Comparison of ENCODE assay signal across 19 cellular contexts in the genomic region with DNA sequence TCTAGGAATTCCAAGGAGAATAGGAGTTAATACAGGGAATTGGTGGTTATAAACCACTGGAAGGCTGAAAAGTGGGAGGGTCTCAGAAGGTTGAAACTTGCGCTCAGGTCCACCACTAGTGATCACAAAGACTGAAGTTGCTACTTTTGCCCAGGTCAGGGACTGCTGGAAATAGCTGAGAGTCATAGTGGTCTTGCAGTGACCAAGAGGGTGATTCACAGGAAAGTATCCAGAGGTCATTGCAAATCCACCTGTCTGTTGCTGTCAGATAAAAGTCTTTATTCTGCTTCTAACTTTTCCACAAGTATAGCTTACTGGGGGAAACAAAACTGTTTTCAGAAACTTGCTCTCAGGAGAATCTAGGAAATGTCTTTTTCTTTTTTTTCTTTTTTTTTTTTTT.
DNase-seq lines count a peak whose midpoint lies in the region; ATAC-seq and TF ChIP-seq lines count a peak whose summit lies in the region.
"Had no signal": no experiment of that assay in that cellular context is flagged by ENCODE, and none has a peak within 500 bp of the region (broad histone marks: within the 10 kb centered on the region; RNA-seq: fewer than 3 reads in every experiment).

No MANE protein-coding gene starts in this region.

- H3K4me2 ChIP-seq in DND-41 (ENCODE audit: insufficient read depth, low read length), result no peak overlapping the region
- H3K4me2 ChIP-seq in osteoblast (ENCODE audit: insufficient read depth, low read length), result no peak overlapping the region
- H3K4me2 ChIP-seq: GM23338 had no signal

- H3K4me3 ChIP-seq in DND-41 (ENCODE audit: low read depth in 1 of 2, low read length in 2 of 2), result no peak overlapping the region
- no peak overlapping the region for H3K4me3 ChIP-seq in osteoblast (ENCODE audit: insufficient read depth, low read length)
- no peak overlapping the region for H3K4me3 ChIP-seq in adrenal gland
- H3K4me3 ChIP-seq: GM12878, GM23338 had no signal

- H3K27me3 ChIP-seq in DND-41 (ENCODE audit: insufficient read depth, low read length, poor library complexity) (no peaks in the 10 kb centered on the region), osteoblast (ENCODE audit: insufficient read depth, low read length) (no peaks in the 10 kb centered on the region), adrenal gland (no peaks in the 10 kb centered on the region)

- WGBS in adrenal gland, 4 donors, result 83 to 96% (median 88%) methylated on average over 1 of the region's 1 CpG

- H3K4me1 ChIP-seq in DND-41 (ENCODE audit: insufficient read depth, low read length), result peaks cover 64% of the 10 kb centered on the region
- peaks cover 25% of the 10 kb centered on the region for H3K4me1 ChIP-seq in osteoblast (ENCODE audit: insufficient read depth, low read length)
- no peaks in the 10 kb centered on the region for H3K4me1 ChIP-seq in adrenal gland (replicated peaks in 1 of 2)
- H3K4me1 ChIP-seq: Caco-2 had no signal

- H4K20me1 ChIP-seq in DND-41 (ENCODE audit: insufficient read depth, low read length) (no peaks in the 10 kb centered on the region), osteoblast (ENCODE audit: insufficient read depth, low read length) (no peaks in the 10 kb centered on the region)

- intact Hi-C loops in adrenal gland (cut with DNase I), result no loop called here

- H3K27ac Mint-ChIP-seq in activated CD8-positive, alpha-beta memory T cell treated with anti-CD3 and anti-CD28 coated beads, Interleukin-2, amount 10 ng/mL, durations not matched to agents 7 days and 5 days, result peak overlapping the region; percentile 28
- H3K27ac Mint-ChIP-seq in T-helper 17 cell, result peak overlapping the region; percentile 49
- H3K27ac Mint-ChIP-seq: B cell, GM23338 had no signal

- H3K79me2 ChIP-seq in DND-41 (ENCODE audit: insufficient read depth, low read length), result peaks cover 16% of the 10 kb centered on the region; the same call in 1 of the 2 replicates
- H3K79me2 ChIP-seq in osteoblast (ENCODE audit: insufficient read depth, low read length), result no peaks in the 10 kb centered on the region

- H3K4me3 Mint-ChIP-seq in activated CD8-positive, alpha-beta memory T cell treated with anti-CD3 and anti-CD28 coated beads, Interleukin-2, amount 10 ng/mL, durations not matched to agents 7 days and 5 days, result peak overlapping the region; percentile 26
- H3K4me3 Mint-ChIP-seq in T-helper 17 cell, result peak overlapping the region; percentile 41
- H3K4me3 Mint-ChIP-seq: B cell, GM23338 had no signal

- H3K36me3 ChIP-seq in DND-41 (ENCODE audit: insufficient read depth, low read length), result no peaks in the 10 kb centered on the region
- H3K36me3 ChIP-seq in osteoblast (ENCODE audit: insufficient read depth, low read length), result no peaks in the 10 kb centered on the region
- no peaks in the 10 kb centered on the region for H3K36me3 ChIP-seq in adrenal gland (replicated peaks in 1 of 2)

- H3K27me3 Mint-ChIP-seq in activated CD8-positive, alpha-beta memory T cell treated with anti-CD3 and anti-CD28 coated beads, Interleukin-2, amount 10 ng/mL, durations not matched to agents 7 days and 5 days, result no peaks in the 10 kb centered on the region
- H3K27me3 Mint-ChIP-seq in T-helper 17 cell, result no peaks in the 10 kb centered on the region
- H3K27me3 Mint-ChIP-seq: B cell had no signal

- peak overlapping the region; percentile 56; the same call in 1 of the 2 replicates for H3K27ac ChIP-seq in DND-41 (ENCODE audit: low read length)
- H3K27ac ChIP-seq in osteoblast (ENCODE audit: low read depth, low read length), result no peak overlapping the region
- no peak overlapping the region for H3K27ac ChIP-seq in adrenal gland

- no peak for ATAC-seq in activated CD8-positive, alpha-beta memory T cell treated with anti-CD3 and anti-CD28 coated beads, Interleukin-2, amount 10 ng/mL, durations not matched to agents 7 days and 5 days
- no peak for ATAC-seq in DND-41 (ENCODE audit: insufficient read depth, low read depth)
- ATAC-seq in T-helper 17 cell, result no peak
- ATAC-seq: GM12878, GM23338, HCT116 had no signal

- H2AFZ ChIP-seq in DND-41 (ENCODE audit: low read depth, low read length) (no peak overlapping the region), osteoblast (ENCODE audit: low read length) (no peak overlapping the region)
- H2AFZ ChIP-seq: GM23338 had no signal

- H3K36me3 Mint-ChIP-seq in activated CD8-positive, alpha-beta memory T cell treated with anti-CD3 and anti-CD28 coated beads, Interleukin-2, amount 10 ng/mL, durations not matched to agents 7 days and 5 days, result no peaks in the 10 kb centered on the region
- H3K36me3 Mint-ChIP-seq in T-helper 17 cell (ENCODE audit: low read depth), result no peaks in the 10 kb centered on the region

- TF ChIP-seq POLR2A in adrenal gland (IDR thresholded peaks at IDR 0.05), result no peak

- CTCF ChIA-PET in activated CD8-positive, alpha-beta memory T cell treated with anti-CD3 and anti-CD28 coated beads, Interleukin-2, amount 10 ng/mL, durations not matched to agents 7 days and 5 days (lab: Charles Lee), result interaction anchor here (0.7 to 4.0 kb wide), 3 partner anchors 50 to 694 kb away, joined by 4 to 21 read pairs (median 5); no protein-coding TSS in a partner anchor

- H3K9me3 ChIP-seq in DND-41 (ENCODE audit: insufficient read depth, low read length, severe bottlenecking) (no peaks in the 10 kb centered on the region), T-helper 17 cell (ENCODE audit: control insufficient read depth, low read length, poor library complexity, severe bottlenecking) (no peaks in the 10 kb centered on the region), osteoblast (ENCODE audit: low read depth, low read length) (no peaks in the 10 kb centered on the region), adrenal gland (replicated peaks in 1 of 3) (no peaks in the 10 kb centered on the region)
- H3K9me3 ChIP-seq: Caco-2 had no signal

- DNase-seq in activated CD8-positive, alpha-beta memory T cell treated with anti-CD3 and anti-CD28 coated beads, Interleukin-2, amount 10 ng/mL, durations not matched to agents 7 days and 5 days, result no peak
- no peak for DNase-seq in activated CD8-positive, alpha-beta memory T cell treated with anti-CD3 and anti-CD28 coated beads for 24 hours
- DNase-seq in DND-41 (no peak), T-helper 17 cell (no peak), osteoblast (ENCODE audit: insufficient read length, low spot score, missing footprints) (peak; percentile 56), NCI-H774 (lab: John Stamatoyannopoulos, UW) (no peak), GOT3 (lab: John Stamatoyannopoulos, UW) (no peak), adrenal gland (no peak)
- DNase-seq: Caco-2, NCI-H1417, NCI-H187, NCI-H2107, NCI-H524, RPMI8226, SHP77 treated with DMSO at 0.1 percent for 48 hours had no signal

- H3K9ac ChIP-seq in DND-41 (ENCODE audit: low read depth, low read length), result no peak overlapping the region

- H3K4me1 Mint-ChIP-seq in activated CD8-positive, alpha-beta memory T cell treated with anti-CD3 and anti-CD28 coated beads, Interleukin-2, amount 10 ng/mL, durations not matched to agents 7 days and 5 days, result peaks cover 32% of the 10 kb centered on the region
- peaks cover 13% of the 10 kb centered on the region for H3K4me1 Mint-ChIP-seq in T-helper 17 cell

- H3K9me3 Mint-ChIP-seq in activated CD8-positive, alpha-beta memory T cell treated with anti-CD3 and anti-CD28 coated beads, Interleukin-2, amount 10 ng/mL, durations not matched to agents 7 days and 5 days (ENCODE audit: low read depth), result no peaks in the 10 kb centered on the region
- H3K9me3 Mint-ChIP-seq: GM23338 had no signal

- TF ChIP-seq CTCF in DND-41 (IDR thresholded peaks at IDR 0.05; ENCODE audit: borderline replicate concordance, extremely low read depth, low read length, poor library complexity, severe bottlenecking) (no peak), osteoblast (IDR thresholded peaks at IDR 0.05; ENCODE audit: extremely low read depth, low read depth, low read length) (no peak), adrenal gland (IDR thresholded peaks at IDR 0.05) (no peak)
